In the genomic region with DNA sequence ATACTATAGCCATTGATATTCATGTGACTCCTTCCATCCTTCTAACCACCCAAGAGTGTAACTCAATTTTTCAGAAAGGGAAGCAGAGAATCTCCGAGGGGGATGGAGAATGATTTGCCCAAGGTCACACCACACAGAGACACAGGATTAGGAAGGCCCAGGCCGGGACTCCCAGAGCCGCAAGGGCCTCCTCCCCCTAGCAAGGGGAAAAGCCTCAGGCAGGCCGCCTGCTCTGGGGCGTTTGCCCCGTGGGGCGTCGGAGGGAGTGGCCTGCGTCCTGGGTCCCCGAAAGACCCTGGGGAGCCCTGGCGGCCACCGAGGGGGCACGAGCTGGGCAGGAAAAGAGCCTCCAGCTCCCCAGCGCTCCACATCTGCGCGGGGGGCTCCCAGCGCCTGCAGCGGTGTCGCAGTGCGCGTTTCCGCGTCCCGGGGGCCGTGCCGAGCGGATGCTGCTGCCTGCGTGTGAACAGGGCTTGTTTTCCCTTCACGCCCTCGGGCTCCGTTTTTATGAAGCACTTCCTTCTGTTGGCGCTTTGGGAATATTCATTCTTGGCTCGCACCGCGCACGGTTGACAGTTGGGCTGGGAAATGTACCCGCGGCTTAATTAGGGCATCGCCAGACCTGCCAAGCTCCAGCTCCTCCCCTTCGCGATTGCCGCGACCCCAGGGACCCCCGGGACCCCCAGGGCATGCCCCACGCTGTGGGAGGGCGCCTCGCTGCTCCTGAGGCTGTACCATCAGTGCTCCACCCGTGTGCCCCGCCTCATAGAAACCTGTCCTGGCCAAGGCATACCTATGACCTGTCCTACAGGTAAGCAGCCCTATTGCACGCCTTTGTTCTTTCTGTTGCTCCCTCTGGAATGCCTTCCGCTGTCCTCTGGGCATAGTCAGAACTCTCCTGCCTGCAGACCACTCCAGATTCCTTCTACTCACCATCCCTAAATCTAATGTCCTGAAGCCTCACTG, we compare ENCODE assay signal across 11 cellular contexts.
A peak's percentile ranks its signal among the peaks of the same experiment; 100 is the strongest.
DNase-seq lines count a peak whose midpoint lies in the region; ATAC-seq and TF ChIP-seq lines count a peak whose summit lies in the region.
"Had no signal": no experiment of that assay in that cellular context is flagged by ENCODE, and none has a peak within 500 bp of the region (broad histone marks: within the 10 kb centered on the region; RNA-seq: fewer than 3 reads in every experiment).

No MANE protein-coding gene starts in this region.

- peaks cover 34 to 38% of the 10 kb centered on the region in 2 donors for H3K27me3 Mint-ChIP-seq in stimulated activated naive B cell treated with anti-CD40 and anti-IgM and Interleukin-4, amounts not matched to agents 10 μg/mL and 1 μg/mL and 100 μg/mL, for 72 hours

- H3K36me3 ChIP-seq in SK-N-MC (ENCODE audit: insufficient read depth, low read length): no peaks in the 10 kb centered on the region
- no peaks in the 10 kb centered on the region for H3K36me3 ChIP-seq in SJCRH30

- H3K27me3 ChIP-seq in foreskin keratinocyte (peaks cover 34% of the 10 kb centered on the region), SJCRH30 (no peaks in the 10 kb centered on the region)

- H3K4me1 ChIP-seq in foreskin keratinocyte (no peaks in the 10 kb centered on the region), SJCRH30 (no peaks in the 10 kb centered on the region)

- no peak overlapping the region for H3K27ac Mint-ChIP-seq in stimulated activated naive B cell treated with anti-CD40 and anti-IgM and Interleukin-4, amounts not matched to agents 10 μg/mL and 1 μg/mL and 100 μg/mL, for 72 hours
- H3K27ac Mint-ChIP-seq: activated CD4-positive, alpha-beta memory T cell treated with anti-CD3 and anti-CD28 coated beads for 36 hours; progenitor cell of endocrine pancreas had no signal

- H3K9me3 ChIP-seq in SK-N-MC (ENCODE audit: low read depth, low read length): no peaks in the 10 kb centered on the region
- H3K9me3 ChIP-seq in SJCRH30 (replicated peaks): no peaks in the 10 kb centered on the region

- H3K36me3 Mint-ChIP-seq in stimulated activated naive B cell treated with anti-CD40 and anti-IgM and Interleukin-4, amounts not matched to agents 10 μg/mL and 1 μg/mL and 100 μg/mL, for 72 hours: no peaks in the 10 kb centered on the region
- H3K36me3 Mint-ChIP-seq: activated CD4-positive, alpha-beta memory T cell treated with anti-CD3 and anti-CD28 coated beads for 36 hours had no signal

- H3K4me3 ChIP-seq in SK-N-MC: peak overlapping the region; percentile 40; the same call in 1 of the 2 replicates
- H3K4me3 ChIP-seq in SJCRH30: no peak overlapping the region

- no peak overlapping the region for H3K27ac ChIP-seq in SK-N-MC
- H3K27ac ChIP-seq in foreskin keratinocyte: no peak overlapping the region
- no peak overlapping the region for H3K27ac ChIP-seq in SJCRH30

- ATAC-seq in foreskin keratinocyte: peak; percentile 54
- no peak for ATAC-seq in stimulated activated naive B cell treated with anti-CD40 and anti-IgM and Interleukin-4, amounts not matched to agents 10 μg/mL and 1 μg/mL and 100 μg/mL, for 72 hours (replicated peaks)

- DNase-seq in COLO668 (lab: John Stamatoyannopoulos, UW; ENCODE audit: unreplicated experiment) (peak; percentile 61), SK-N-MC (ENCODE audit: low read depth, low spot score) (peak; percentile 58), foreskin keratinocyte (no peak), retina (peak; percentile 71), NCI-H146 treated with DMSO at 0.1 percent for 48 hours (lab: John Stamatoyannopoulos, UW; ENCODE audit: unreplicated experiment) (no peak), NCI-H1105 treated with DMSO at 0.1 percent for 48 hours (lab: John Stamatoyannopoulos, UW) (no peak), SJCRH30 (no peak)
- no peak for DNase-seq in stimulated activated naive B cell treated with anti-CD40 and anti-IgM and Interleukin-4, amounts not matched to agents 10 μg/mL and 1 μg/mL and 100 μg/mL, for 72 hours
- DNase-seq: activated CD4-positive, alpha-beta memory T cell treated with anti-CD3 and anti-CD28 coated beads for 36 hours; stimulated activated naive CD4-positive, alpha-beta T cell had no signal

- no peak for TF ChIP-seq CTCF in foreskin keratinocyte (conservative IDR thresholded peaks at IDR 0.05)

- H3K9me3 Mint-ChIP-seq in stimulated activated naive B cell treated with anti-CD40 and anti-IgM and Interleukin-4, amounts not matched to agents 10 μg/mL and 1 μg/mL and 100 μg/mL, for 72 hours: no peaks in the 10 kb centered on the region
- H3K9me3 Mint-ChIP-seq: activated CD4-positive, alpha-beta memory T cell treated with anti-CD3 and anti-CD28 coated beads for 36 hours had no signal

- H3K4me1 Mint-ChIP-seq in stimulated activated naive B cell treated with anti-CD40 and anti-IgM and Interleukin-4, amounts not matched to agents 10 μg/mL and 1 μg/mL and 100 μg/mL, for 72 hours: peaks cover 2 to 8% of the 10 kb centered on the region in 2 donors

- no peak overlapping the region for H3K4me3 Mint-ChIP-seq in stimulated activated naive B cell treated with anti-CD40 and anti-IgM and Interleukin-4, amounts not matched to agents 10 μg/mL and 1 μg/mL and 100 μg/mL, for 72 hours
- H3K4me3 Mint-ChIP-seq: activated CD4-positive, alpha-beta memory T cell treated with anti-CD3 and anti-CD28 coated beads for 36 hours had no signal

- no peak overlapping the region for H3K9ac ChIP-seq in SK-N-MC (ENCODE audit: insufficient read length)

Comparison
In these comparisons a context has a peak if more than half of its experiments do, and no peak if none do; other contexts are left out.
1. DNase-seq: peak in COLO668 (single experiment), SK-N-MC (single experiment) and retina (single experiment); none in foreskin keratinocyte (0 of 2), NCI-H146 treated with DMSO at 0.1 percent for 48 hours (single experiment), stimulated activated naive B cell treated with anti-CD40 and anti-IgM and Interleukin-4, amounts not matched to agents 10 μg/mL and 1 μg/mL and 100 μg/mL, for 72 hours (single experiment), NCI-H1105 treated with DMSO at 0.1 percent for 48 hours (single experiment) and SJCRH30 (0 of 2).